8 cellular contexts compared by ENCODE assay signal in genomic region chr10:91797874-91798735, GRCh38. TPM values are rescaled to one million over a fixed set of nuclear protein-coding genes. Genes with fewer than 3 reads are reported as not detected.
DNase-seq lines count a peak whose midpoint lies in the region; ATAC-seq, FAIRE-seq and TF ChIP-seq lines count a peak whose summit lies in the region.

Gene TNKS2 (plus strand): TSS chr10:91798426. CDS start chr10:91798691, 265 bp downstream.

- H3K27ac ChIP-seq in MM.1S (ENCODE audit: low read length): peak within 1 kb of the TSS; percentile 86
- H3K27ac ChIP-seq in neural cell (ENCODE audit: low read length): peak within 1 kb of the TSS; percentile 79

- no peaks in the 10 kb centered on the region for H3K9me2 ChIP-seq in MM.1S (replicated peaks; ENCODE audit: insufficient read depth, low read length)
- H3K9me2 ChIP-seq in neural cell (ENCODE audit: insufficient read depth, low read length): no peaks in the 10 kb centered on the region

- H3K4me1 Mint-ChIP-seq in stimulated activated naive CD8-positive, alpha-beta T cell treated with anti-CD3 and anti-CD28 coated beads, Interleukin-15, amount 100 ng/mL, for 72 hours: peaks cover 71% of the 10 kb centered on the region

- TF ChIP-seq RAD21 in neural cell (conservative IDR thresholded peaks at IDR 0.05): no peak

- peak within 1 kb of the TSS; percentile 95 for H3K4me2 ChIP-seq in MM.1S (ENCODE audit: low read depth, low read length)
- peak within 1 kb of the TSS; percentile 83 for H3K4me2 ChIP-seq in neural cell (ENCODE audit: low read length)

- peak; percentile 66 for TF ChIP-seq EP300 in neural cell (conservative IDR thresholded peaks at IDR 0.05; ENCODE audit: poor library complexity, severe bottlenecking)

- H3K79me2 ChIP-seq in MM.1S (ENCODE audit: low read length) (peaks cover 55% of the 10 kb centered on the region), neural cell (replicated peaks; ENCODE audit: insufficient read depth, low read length) (peaks cover 54% of the 10 kb centered on the region)

- H3K4me3 Mint-ChIP-seq in stimulated activated naive CD8-positive, alpha-beta T cell treated with anti-CD3 and anti-CD28 coated beads, Interleukin-15, amount 100 ng/mL, for 72 hours: peak within 1 kb of the TSS; percentile 92 to 98

- in situ Hi-C loops in HAP-1 (cut with MboI; ENCODE audit: low sequenced_read_pairs): no loop called here

- H3K27me3 ChIP-seq in HAP-1 (ENCODE audit: low read depth) (no peaks in the 10 kb centered on the region), MM.1S (replicated peaks; ENCODE audit: insufficient read depth, low read length) (no peaks in the 10 kb centered on the region), neural cell (ENCODE audit: insufficient read depth, low read depth, low read length) (no peaks in the 10 kb centered on the region)

- peak within 1 kb of the TSS; percentile 99 for H3K27ac Mint-ChIP-seq in stimulated activated naive CD8-positive, alpha-beta T cell treated with anti-CD3 and anti-CD28 coated beads, Interleukin-15, amount 100 ng/mL, for 72 hours

- H3K4me3 ChIP-seq in HAP-1 (peak within 1 kb of the TSS; percentile 73), MM.1S (ENCODE audit: low read length) (peak within 1 kb of the TSS; percentile 89), fibroblast of villous mesenchyme (ENCODE audit: low read depth, low read length) (peak within 1 kb of the TSS; percentile 73), neural cell (ENCODE audit: low read length) (peak within 1 kb of the TSS; percentile 95)

- FAIRE-seq in G401.6 (lab: Jason Lieb, UNC): peak; percentile 81

- ATAC-seq in stimulated activated naive CD8-positive, alpha-beta T cell treated with anti-CD3 and anti-CD28 coated beads, Interleukin-15, amount 100 ng/mL, for 72 hours: peak; percentile 78

- H3K27me3 Mint-ChIP-seq in stimulated activated naive CD8-positive, alpha-beta T cell treated with anti-CD3 and anti-CD28 coated beads, Interleukin-15, amount 100 ng/mL, for 72 hours: no peaks in the 10 kb centered on the region

- peak within 1 kb of the TSS; percentile 89 for H2AFZ ChIP-seq in MM.1S (ENCODE audit: low read length)
- peak within 1 kb of the TSS; percentile 93 for H2AFZ ChIP-seq in neural cell (ENCODE audit: low read depth, low read length)

- peaks cover 29% of the 10 kb centered on the region for H3F3A ChIP-seq in MM.1S (ENCODE audit: insufficient read depth, low read length)
- no peaks in the 10 kb centered on the region for H3F3A ChIP-seq in neural cell (ENCODE audit: insufficient read depth, low read length, poor library complexity, severe bottlenecking)

- TF ChIP-seq CTCF in MM.1S (IDR thresholded peaks at IDR 0.05; ENCODE audit: low read length) (no peak), fibroblast of villous mesenchyme (IDR thresholded peaks at IDR 0.05; ENCODE audit: insufficient read depth, low read depth, low read length) (no peak), neural cell (IDR thresholded peaks at IDR 0.05; ENCODE audit: poor library complexity, severe bottlenecking) (peak; percentile 48)

- peaks cover 11% of the 10 kb centered on the region for H3K36me3 ChIP-seq in HAP-1 (replicated peaks)
- no peaks in the 10 kb centered on the region for H3K36me3 ChIP-seq in MM.1S (replicated peaks; ENCODE audit: insufficient read depth, low read length)
- H3K36me3 ChIP-seq in neural cell (ENCODE audit: insufficient read depth, low read length): no peaks in the 10 kb centered on the region

- H3K9ac ChIP-seq in MM.1S (ENCODE audit: low read length): peak within 1 kb of the TSS; percentile 80
- H3K9ac ChIP-seq in neural cell (ENCODE audit: low read length): peak within 1 kb of the TSS; percentile 86

- H3K9me3 ChIP-seq in HAP-1 (no peaks in the 10 kb centered on the region), MM.1S (replicated peaks; ENCODE audit: insufficient read depth, low read length) (no peaks in the 10 kb centered on the region), neural cell (ENCODE audit: low read length) (no peaks in the 10 kb centered on the region)

- no peaks in the 10 kb centered on the region for H3K9me3 Mint-ChIP-seq in stimulated activated naive CD8-positive, alpha-beta T cell treated with anti-CD3 and anti-CD28 coated beads, Interleukin-15, amount 100 ng/mL, for 72 hours

- DNase-seq in HAP-1 (ENCODE audit: low spot score in 2 of 2) (peak; percentile 87 to 96), MM.1S (peak; percentile 95), SIG-M5 treated with dmso at 0.1 percent for 504 hours (lab: John Stamatoyannopoulos, UW; ENCODE audit: unreplicated experiment) (peak; percentile 84), activated gamma-delta T cell treated with Interleukin-2 at 50 U/mL for 16 hours (peak; percentile 91), fibroblast of villous mesenchyme (ENCODE audit: low read depth) (peak; percentile 93)
- peak; percentile 96 for DNase-seq in stimulated activated naive CD8-positive, alpha-beta T cell treated with anti-CD3 and anti-CD28 coated beads, Interleukin-15, amount 100 ng/mL, for 72 hours

- H3K4me1 ChIP-seq in HAP-1: peaks cover 18% of the 10 kb centered on the region
- peaks cover 11% of the 10 kb centered on the region for H3K4me1 ChIP-seq in MM.1S (ENCODE audit: low read length)

- peaks cover 11% of the 10 kb centered on the region; the same call in 1 of the 2 replicates for H4K20me1 ChIP-seq in MM.1S (ENCODE audit: insufficient read depth, low read length)
- H4K20me1 ChIP-seq in neural cell (ENCODE audit: insufficient read depth): peaks cover 6% of the 10 kb centered on the region

TF ChIP-seq in neural cell, 6 proteins besides CTCF, POLR2A, EP300 and RAD21:
- TF ChIP-seq MXI1 (conservative IDR thresholded peaks at IDR 0.05; ENCODE audit: poor library complexity, severe bottlenecking): peak; percentile 89
- peak; percentile 81 for TF ChIP-seq POLR2AphosphoS5 (IDR thresholded peaks at IDR 0.05)
- TF ChIP-seq EZH2 (IDR thresholded peaks at IDR 0.05; ENCODE audit: borderline replicate concordance, insufficient read depth, low read length, poor library complexity, severe bottlenecking): no peak
- no peak for TF ChIP-seq REST (IDR thresholded peaks at IDR 0.05; ENCODE audit: borderline replicate concordance)
- TF ChIP-seq SMC3 (conservative IDR thresholded peaks at IDR 0.05; ENCODE audit: poor library complexity): peak; percentile 43
- TF ChIP-seq TAF1 (IDR thresholded peaks at IDR 0.05; ENCODE audit: low read depth): no peak

RNA-seq across cellular contexts. Expression of gene TNKS2, which starts in this region (rescaled TPM):
- total RNA-seq in fibroblast of villous mesenchyme: 46.7 and 57.4 TPM in 2 replicates
- polyA plus RNA-seq in neural cell: 28.0 and 30.4 TPM in 2 replicates
- 106 and 119 TPM in 2 replicates for polyA minus RNA-seq in neural cell

Comparison
In these comparisons a context has a peak if more than half of its experiments do, and no peak if none do; other contexts are left out.
1. Peak in every context shown above with its lines: DNase-seq, ATAC-seq, H3K4me3 ChIP-seq and H3K27ac ChIP-seq.